In genomic region chr18:24015897-24016631, GRCh38 we compare ENCODE assay signal across 8 cellular contexts. TPM values are rescaled to one million over a fixed set of nuclear protein-coding genes. Genes with fewer than 3 reads are reported as not detected.
DNase-seq lines count a peak whose midpoint lies in the region; ATAC-seq, FAIRE-seq and TF ChIP-seq lines count a peak whose summit lies in the region.

No MANE protein-coding gene starts in this region.

- POLR2A ChIA-PET in CD8-positive, alpha-beta memory T cell (lab: Charles Lee), result interaction anchor here (1.0 to 1.7 kb wide), 4 partner anchors 12 to 23 kb away, joined by 4 to 6 read pairs (median 4); no protein-coding TSS in a partner anchor
- POLR2A ChIA-PET in H1 (lab: Charles Lee; ENCODE audit: partially characterized antibody), result interaction anchor here (1.4 to 3.2 kb wide), 3 partner anchors 12 to 65 kb away, joined by 5 to 12 read pairs (median 9); no protein-coding TSS in a partner anchor

- TF ChIP-seq EP300 in H1 (IDR thresholded peaks at IDR 0.05; ENCODE audit: borderline replicate concordance in 1 of 2, low read depth in 2 of 2, low read length in 2 of 2), result no peak

- CTCF ChIA-PET in CD8-positive, alpha-beta memory T cell (lab: Charles Lee), result interaction anchor here (1.2 to 1.6 kb wide), 2 partner anchors 10 to 50 kb away, joined by 3 read pairs; no protein-coding TSS in a partner anchor
- CTCF ChIA-PET in H1 (lab: Charles Lee; ENCODE audit: partially characterized antibody), result interaction anchor here (0.8 to 2.2 kb wide), 7 partner anchors 10 to 130 kb away, joined by 3 to 6 read pairs (median 3); no protein-coding TSS in a partner anchor

- H3K27ac ChIP-seq in CD8-positive, alpha-beta memory T cell (ENCODE audit: low read depth, low read length), result peak overlapping the region; percentile 46
- H3K27ac ChIP-seq in H1 (ENCODE audit: low read depth, low read length) (no peak overlapping the region), neutrophil (no peak overlapping the region)

- no peaks in the 10 kb centered on the region for H3K36me3 ChIP-seq in CD8-positive, alpha-beta memory T cell (ENCODE audit: insufficient read depth, low read length)
- no peaks in the 10 kb centered on the region; the same call in 1 of the 2 replicates for H3K36me3 ChIP-seq in MG63
- H3K36me3 ChIP-seq in H1 (ENCODE audit: control insufficient read depth in 2 of 4, insufficient read depth in 4 of 4, low read length in 3 of 4), result no peaks in the 10 kb centered on the region
- no peaks in the 10 kb centered on the region for H3K36me3 ChIP-seq in neutrophil

- peak overlapping the region; percentile 80 for H3K4me3 ChIP-seq in CD8-positive, alpha-beta memory T cell (ENCODE audit: low read length)
- H3K4me3 ChIP-seq in MG63 (peak overlapping the region; percentile 88), H1 (ENCODE audit: extremely low read depth in 1 of 4, insufficient read depth in 2 of 4, low read depth in 3 of 4, low read length in 4 of 4) (peak overlapping the region; percentile 67 to 94 (median 78); a peak in 7 of 8 replicates), neutrophil (ENCODE audit: low read depth in 1 of 2, low read length in 1 of 2) (peak overlapping the region; percentile 62 to 73)

- H2BK120ac ChIP-seq in H1 (replicated peaks; ENCODE audit: low read depth, low read length), result no peak overlapping the region

- H2BK20ac ChIP-seq in H1 (ENCODE audit: low read length), result no peak overlapping the region

- H2BK5ac ChIP-seq in H1 (ENCODE audit: low read depth, low read length), result peak overlapping the region; percentile 3; the same call in 1 of the 2 replicates

- WGBS in H1 (ENCODE audit: extremely low coverage in 1 of 2, insufficient coverage in 1 of 2, insufficient read length in 1 of 2, insufficient replicate concordance in 2 of 2, low coverage in 1 of 2, low lambda C conversion rate in 2 of 2, missing lambda C conversion rate in 1 of 2), 2 experiments, result 28% methylated on average over 12 of the region's 12 CpGs; no CpG with 5 or more reads in 1 of the 2 experiments

- FAIRE-seq in H1 (lab: Jason Lieb, UNC), result no peak

- H3K4me2 ChIP-seq in H1 (ENCODE audit: insufficient read depth in 1 of 2, low read depth in 2 of 2, low read length in 2 of 2), result peak overlapping the region; percentile 76 to 88

- in situ Hi-C loops in ACHN (cut with HindIII; ENCODE audit: low pct_ligation_motif_present, low pct_unique_long_range_greater_than_20kb, low sequenced_read_pairs), result no loop called here

- H4K5ac ChIP-seq in H1 (ENCODE audit: insufficient read length, low read depth, low read length), result no peak overlapping the region

- H3K79me2 ChIP-seq in H1 (ENCODE audit: control insufficient read depth in 1 of 2, insufficient read depth in 2 of 2, low read length in 2 of 2), result peaks cover 5 to 60% of the 10 kb centered on the region in 2 experiments

- H3K18ac ChIP-seq in H1 (ENCODE audit: extremely low read depth, low read length), result peak overlapping the region; percentile 3; the same call in 1 of the 2 replicates

- peaks cover 7% of the 10 kb centered on the region for H3K23me2 ChIP-seq in H1 (ENCODE audit: low read depth, low read length)

- peak overlapping the region in 2 of 4 experiments; percentile 7 to 71; a peak in 2 of 7 replicates for H3K9ac ChIP-seq in H1 (replicated peaks in 1 of 4; ENCODE audit: extremely low read depth in 1 of 4, low read depth in 3 of 4, low read length in 3 of 4)

- no peaks in the 10 kb centered on the region for H3K9me3 Mint-ChIP-seq in CD8-positive, alpha-beta memory T cell

- no peak for TF ChIP-seq POLR2A in H1 (IDR thresholded peaks at IDR 0.05; ENCODE audit: control extremely low read depth in 1 of 2, low read depth in 2 of 2, low read length in 2 of 2)

- H3K56ac ChIP-seq in H1 (replicated peaks; ENCODE audit: insufficient read length, low read depth, low read length), result no peak overlapping the region

- H3K4me1 ChIP-seq in CD8-positive, alpha-beta memory T cell (ENCODE audit: insufficient read depth, low read length), result peaks cover 76% of the 10 kb centered on the region
- peaks cover 8 to 28% (median 18%) of the 10 kb centered on the region in 4 experiments for H3K4me1 ChIP-seq in H1 (replicated peaks in 1 of 4; ENCODE audit: control insufficient read depth in 3 of 4, insufficient read depth in 4 of 4, low read length in 3 of 4)
- peaks cover 73 to 76% of the 10 kb centered on the region in 2 experiments for H3K4me1 ChIP-seq in neutrophil (ENCODE audit: control insufficient read depth in 1 of 2, insufficient read depth in 1 of 2, low read depth in 1 of 2, low read length in 1 of 2)

- H3K27me3 Mint-ChIP-seq in CD8-positive, alpha-beta memory T cell, result peaks cover 0 to 2% of the 10 kb centered on the region in 2 donors

- H3K14ac ChIP-seq in H1 (ENCODE audit: insufficient read length), result no peak overlapping the region

- H3K27me3 ChIP-seq in CD8-positive, alpha-beta memory T cell (ENCODE audit: insufficient read depth, low read length, poor library complexity, severe bottlenecking), result no peaks in the 10 kb centered on the region
- no peaks in the 10 kb centered on the region for H3K27me3 ChIP-seq in MG63
- peaks cover 0 to 8% (median 2%) of the 10 kb centered on the region in 4 experiments; a peak in 1 of 7 replicates for H3K27me3 ChIP-seq in H1 (replicated peaks in 1 of 4; ENCODE audit: control insufficient read depth in 3 of 4, extremely low read depth in 1 of 4, insufficient read depth in 3 of 4, low read length in 3 of 4)
- no peaks in the 10 kb centered on the region for H3K27me3 ChIP-seq in neutrophil

- H3K4me3 Mint-ChIP-seq in CD8-positive, alpha-beta memory T cell, result peak overlapping the region; percentile 95 to 99 (median 98)

- H2AFZ ChIP-seq in H1 (ENCODE audit: low read length), result 0 out of 2 replicates have a peak overlapping the region, but pooled peaks have one; percentile 22

- peaks cover 77 to 78% (median 78%) of the 10 kb centered on the region in 3 donors for H3K4me1 Mint-ChIP-seq in CD8-positive, alpha-beta memory T cell

- H3K9me3 ChIP-seq in CD8-positive, alpha-beta memory T cell (ENCODE audit: low read length), result no peaks in the 10 kb centered on the region
- H3K9me3 ChIP-seq in MG63 (no peaks in the 10 kb centered on the region), H1 (ENCODE audit: insufficient read depth in 2 of 2, low read depth in 1 of 2, low read length in 1 of 2) (no peaks in the 10 kb centered on the region), neutrophil (no peaks in the 10 kb centered on the region)

- TF ChIP-seq CTCF in H1 (IDR thresholded peaks at IDR 0.05; ENCODE audit: control extremely low read depth in 1 of 3, insufficient read depth in 1 of 3, low read depth in 1 of 3, low read length in 3 of 3) (no peak), neutrophil (IDR thresholded peaks at IDR 0.05) (no peak)

- no peak overlapping the region for H4K8ac ChIP-seq in H1 (ENCODE audit: extremely low read depth, insufficient read depth, low read length)

- peaks cover 0 to 49% (median 10%) of the 10 kb centered on the region in 3 donors for H3K36me3 Mint-ChIP-seq in CD8-positive, alpha-beta memory T cell

- no peak overlapping the region for H3K4ac ChIP-seq in H1 (replicated peaks; ENCODE audit: insufficient read length, low read depth, low read length)

- H2BK12ac ChIP-seq in H1 (ENCODE audit: low read depth, low read length), result no peak overlapping the region

- TF ChIP-seq RAD21 in H1 (IDR thresholded peaks at IDR 0.05 in 1 of 2, conservative IDR thresholded peaks at IDR 0.05 in 1 of 2; ENCODE audit: low read depth in 2 of 2, low read length in 2 of 2), result no peak

- H4K20me1 ChIP-seq in H1 (replicated peaks in 1 of 2; ENCODE audit: control insufficient read depth in 1 of 2, insufficient read depth in 2 of 2, low read length in 2 of 2), result peaks cover 0 to 7% of the 10 kb centered on the region in 2 experiments

- peak in 1 of 5 donors; percentile 55 for DNase-seq in CD8-positive, alpha-beta memory T cell
- DNase-seq in MG63, result no peak
- no peak for DNase-seq in H1 (ENCODE audit: low read depth in 1 of 2, low spot score in 2 of 2)
- DNase-seq in ACHN, result no peak
- DNase-seq in DMS153 treated with DMSO at 0.1 percent for 48 hours (lab: John Stamatoyannopoulos, UW; ENCODE audit: unreplicated experiment), result no peak

- no peaks in the 10 kb centered on the region; the same call in 1 of the 2 replicates for H3K79me1 ChIP-seq in H1 (ENCODE audit: low read depth, low read length)

- peak overlapping the region; percentile 7 for H4K91ac ChIP-seq in H1 (replicated peaks; ENCODE audit: insufficient read length, low read length)

- no peak overlapping the region for H3K23ac ChIP-seq in H1 (ENCODE audit: insufficient read length)

- H2BK15ac ChIP-seq in H1 (ENCODE audit: low read length), result no peak overlapping the region

- peak overlapping the region; percentile 90 to 97 (median 94) for H3K27ac Mint-ChIP-seq in CD8-positive, alpha-beta memory T cell

- no peak overlapping the region for H2AK5ac ChIP-seq in H1 (ENCODE audit: low read depth, low read length)

- ATAC-seq in GM21717 (IDR thresholded peaks at IDR 0.05; ENCODE audit: unreplicated experiment) (no peak), GM18867 (IDR thresholded peaks at IDR 0.05; ENCODE audit: unreplicated experiment) (no peak)

TF ChIP-seq in H1, 55 proteins besides CTCF, POLR2A, EP300 and RAD21 (continues in another document):
- TF ChIP-seq MAFK (IDR thresholded peaks at IDR 0.05; ENCODE audit: low read depth, low read length), result no peak
- TF ChIP-seq SUZ12 (IDR thresholded peaks at IDR 0.05; ENCODE audit: low read length), result no peak
- no peak for TF ChIP-seq SRF (IDR thresholded peaks at IDR 0.05; ENCODE audit: low read depth, low read length)
- no peak for TF ChIP-seq EGR1 (IDR thresholded peaks at IDR 0.05; ENCODE audit: borderline replicate concordance, low read depth, low read length)
- TF ChIP-seq RBBP5 (IDR thresholded peaks at IDR 0.05; ENCODE audit: borderline replicate concordance, low read depth, low read length), result no peak

RNA-seq across cellular contexts. Expression of gene TTC39C, which starts 1.5 kb away (rescaled TPM):
- total RNA-seq in CD8-positive, alpha-beta memory T cell, result 10 to 100 TPM; 57.4 to 59.5 TPM
- 80.2 TPM for polyA plus RNA-seq in CD8-positive, alpha-beta memory T cell
- total RNA-seq in MG63 (2014; rRNA removed; shearing (Covaris generic); ENCODE audit: low replicate concordance), result 4.2 and 4.3 TPM in 2 replicates
- 78.6 and 79.1 TPM in 2 replicates for total RNA-seq in H1 (2021; fragmentation: NEBNext Ultra II Directional; extraction: Animal tissue kit (Norgen Biotek cat#: 25700))
- polyA plus RNA-seq in H1 (2011; rRNA removed), result 6.2 and 8.1 TPM in 2 replicates
- polyA plus RNA-seq in H1 (2011; cell fraction: cytosol; rRNA removed), result 12.5 TPM
- polyA plus RNA-seq in H1 (2011; cell fraction: nucleus; rRNA removed), result 13.4 TPM
- polyA plus RNA-seq in H1 (2012, experiment 1 of 2), result 13.5 to 17.1 TPM (median 13.6 TPM) in 4 replicates
- polyA plus RNA-seq in H1 (2012, experiment 2 of 2), result 7.6 TPM
- polyA plus RNA-seq in H1 (2013, experiment 1 of 2), result 44.7 TPM
- 42.2 TPM for polyA plus RNA-seq in H1 (2013, experiment 2 of 2)
- polyA minus RNA-seq in H1 (2011; rRNA and poly(A)+ RNA removed), result 29.2 and 31.6 TPM in 2 replicates
- 22.7 TPM for polyA minus RNA-seq in H1 (2011; cell fraction: cytosol; rRNA and poly(A)+ RNA removed)
- 37.4 TPM for polyA minus RNA-seq in H1 (2011; cell fraction: nucleus; rRNA and poly(A)+ RNA removed)

Comparison
In these comparisons a context has a peak if more than half of its experiments do, and no peak if none do; other contexts are left out.
1. RNA of gene TTC39C, which starts 1.5 kb away (total RNA-seq): 78.6 to 79.1 TPM in H1 and 57.4 to 59.5 TPM in CD8-positive, alpha-beta memory T cell; 4.2 to 4.3 TPM in MG63; every median in the first group is over 10 times any median in the second.
2. Peak in every context shown above with its lines, with median percentiles within 50 percentile points of each other: H3K4me3 ChIP-seq.